ENCODE assay signal across 11 cellular contexts in genomic region chr13:106499905-106500304, GRCh38. TPM values are rescaled to one million over a fixed set of nuclear protein-coding genes. Genes with fewer than 3 reads are reported as not detected.
DNase-seq lines count a peak whose midpoint lies in the region; ATAC-seq and TF ChIP-seq lines count a peak whose summit lies in the region.
"Had no signal": no experiment of that assay in that cellular context is flagged by ENCODE, and none has a peak within 500 bp of the region (broad histone marks: within the 10 kb centered on the region; RNA-seq: fewer than 3 reads in every experiment).

No MANE protein-coding gene starts in this region.

- H3K4me1 ChIP-seq in tibial nerve: peaks cover 0 to 49% (median 22%) of the 10 kb centered on the region in 4 donors

- no peaks in the 10 kb centered on the region for H3K9me3 Mint-ChIP-seq in activated naive CD4-positive, alpha-beta T cell treated with anti-CD3 and anti-CD28 coated beads, Interleukin-2, amount 10 ng/mL, durations not matched to agents 7 days and 5 days

- ATAC-seq in GM18907 (IDR thresholded peaks at IDR 0.05; ENCODE audit: unreplicated experiment) (peak; percentile 87), HG03097 (IDR thresholded peaks at IDR 0.05; ENCODE audit: low FRiP score, unreplicated experiment) (peak; percentile 76)

- H3K9ac ChIP-seq in SK-N-MC (ENCODE audit: insufficient read length): peak overlapping the region; percentile 4

- no peaks in the 10 kb centered on the region for H3K27me3 ChIP-seq in tibial nerve

- H3K27ac Mint-ChIP-seq in activated naive CD4-positive, alpha-beta T cell treated with anti-CD3 and anti-CD28 coated beads, Interleukin-2, amount 10 ng/mL, durations not matched to agents 7 days and 5 days: no peak overlapping the region

- no peaks in the 10 kb centered on the region for H3K36me3 Mint-ChIP-seq in activated naive CD4-positive, alpha-beta T cell treated with anti-CD3 and anti-CD28 coated beads, Interleukin-2, amount 10 ng/mL, durations not matched to agents 7 days and 5 days

- H3K36me3 ChIP-seq in SK-N-MC (ENCODE audit: insufficient read depth, low read length): no peaks in the 10 kb centered on the region
- H3K36me3 ChIP-seq in tibial nerve: no peaks in the 10 kb centered on the region
- H3K36me3 ChIP-seq: spleen had no signal

- TF ChIP-seq CTCF in tibial nerve (IDR thresholded peaks at IDR 0.05): no peak

- peak overlapping the region; percentile 6 for H3K4me3 ChIP-seq in SK-N-MC
- no peak overlapping the region for H3K4me3 ChIP-seq in tibial nerve
- H3K4me3 ChIP-seq: spleen had no signal

- no peak for TF ChIP-seq POLR2A in tibial nerve (IDR thresholded peaks at IDR 0.05)

- H3K4me1 Mint-ChIP-seq in activated naive CD4-positive, alpha-beta T cell treated with anti-CD3 and anti-CD28 coated beads, Interleukin-2, amount 10 ng/mL, durations not matched to agents 7 days and 5 days: no peaks in the 10 kb centered on the region

- WGBS in tibial nerve, 2 donors: 62 to 82% methylated on average over 4 of the region's 4 CpGs

- CTCF ChIA-PET in activated naive CD4-positive, alpha-beta T cell treated with anti-CD3 and anti-CD28 coated beads, Interleukin-2, amount 10 ng/mL, durations not matched to agents 7 days and 5 days (lab: Charles Lee): no interaction called here

- no peaks in the 10 kb centered on the region for H3K9me3 ChIP-seq in SK-N-MC (ENCODE audit: low read depth, low read length)
- no peaks in the 10 kb centered on the region for H3K9me3 ChIP-seq in tibial nerve
- H3K9me3 ChIP-seq: spleen had no signal

- DNase-seq in SK-N-MC (ENCODE audit: low read depth, low spot score): no peak
- DNase-seq in myocyte (ENCODE audit: low read depth): peak; percentile 49
- DNase-seq in stimulated activated CD4-positive, alpha-beta T cell treated with anti-CD3 and anti-CD28 coated beads, Interleukin-12 subunit alpha, Interleukin-12 subunit beta, amount 100 ng/mL, for 4 hours: no peak
- DNase-seq in tibial nerve (ENCODE audit: low spot score in 2 of 2): no peak
- no peak for DNase-seq in activated naive CD4-positive, alpha-beta T cell treated with anti-CD3 and anti-CD28 coated beads, Interleukin-2, amount 10 ng/mL, durations not matched to agents 7 days and 5 days
- no peak for DNase-seq in NCI-H774 (lab: John Stamatoyannopoulos, UW)
- DNase-seq: activated gamma-delta T cell, NCI-H446, spleen had no signal

- TF ChIP-seq EP300 in tibial nerve (IDR thresholded peaks at IDR 0.05): no peak

- H3K27me3 Mint-ChIP-seq in activated naive CD4-positive, alpha-beta T cell treated with anti-CD3 and anti-CD28 coated beads, Interleukin-2, amount 10 ng/mL, durations not matched to agents 7 days and 5 days: peaks cover 43% of the 10 kb centered on the region

- no peak overlapping the region for H3K4me3 Mint-ChIP-seq in activated naive CD4-positive, alpha-beta T cell treated with anti-CD3 and anti-CD28 coated beads, Interleukin-2, amount 10 ng/mL, durations not matched to agents 7 days and 5 days

- H3K27ac ChIP-seq in SK-N-MC (peak overlapping the region; percentile 72), tibial nerve (peak overlapping the region in 2 of 4 donors; percentile 44 to 65)
- H3K27ac ChIP-seq: spleen had no signal

RNA-seq across cellular contexts. Expression of gene EFNB2, which starts 35.6 kb away (rescaled TPM):
- 4.4 and 4.8 TPM in 2 replicates for total RNA-seq in myocyte
- 10.9 TPM for polyA plus RNA-seq in myocyte (2012)
- total RNA-seq in tibial nerve: 10 to 100 TPM; 12.6 to 20.8 (median 18.3) TPM
